ENCODE assay signal across 23 cellular contexts in genomic region chr7:104955276-104955675, GRCh38. TPM values are rescaled to one million over a fixed set of nuclear protein-coding genes. Genes with fewer than 3 reads are reported as not detected.
DNase-seq lines count a peak whose midpoint lies in the region; ATAC-seq and TF ChIP-seq lines count a peak whose summit lies in the region.
"Had no signal": no experiment of that assay in that cellular context is flagged by ENCODE, and none has a peak within 500 bp of the region (broad histone marks: within the 10 kb centered on the region; RNA-seq: fewer than 3 reads in every experiment).

No MANE protein-coding gene starts in this region.

- no peak for ATAC-seq in GM19397 (IDR thresholded peaks at IDR 0.05; ENCODE audit: unreplicated experiment)

- H3K4ac ChIP-seq in mesenchymal stem cell (ENCODE audit: low read depth in 1 of 2, low read length in 2 of 2): no peak overlapping the region

- H4K91ac ChIP-seq in mesenchymal stem cell (ENCODE audit: low read length): no peak overlapping the region

- H3K4me3 Mint-ChIP-seq in HFFc6: no peak overlapping the region
- H3K4me3 Mint-ChIP-seq in activated T-helper 1 cell treated with anti-CD3 and anti-CD28 coated beads, Interleukin-12 subunit alpha, Interleukin-12 subunit beta, Interleukin-2, Interleukin-4 antibody, amounts not matched to agents 30 ng/mL and 10 ng/mL and 1 ng/mL, durations not matched to agents 14 hours and 24 hours and 36 hours: peak overlapping the region; percentile 29

- H3K27ac ChIP-seq in BLaER1 (no peak overlapping the region), mesenchymal stem cell (ENCODE audit: low read length, poor library complexity, severe bottlenecking) (no peak overlapping the region)
- H3K27ac ChIP-seq: breast epithelium, parathyroid adenoma, WERI-Rb-1 had no signal

- no peak overlapping the region for H3K23ac ChIP-seq in mesenchymal stem cell (ENCODE audit: low read length in 2 of 2)

- no peaks in the 10 kb centered on the region for H3K9me3 Mint-ChIP-seq in HFFc6
- H3K9me3 Mint-ChIP-seq in activated T-helper 1 cell treated with anti-CD3 and anti-CD28 coated beads, Interleukin-12 subunit alpha, Interleukin-12 subunit beta, Interleukin-2, Interleukin-4 antibody, amounts not matched to agents 30 ng/mL and 10 ng/mL and 1 ng/mL, durations not matched to agents 14 hours and 24 hours and 36 hours: peaks cover 3% of the 10 kb centered on the region

- peaks cover 70% of the 10 kb centered on the region for H3K4me1 ChIP-seq in BLaER1
- H3K4me1 ChIP-seq in mesenchymal stem cell (ENCODE audit: control insufficient read depth, insufficient read depth, low read depth, low read length): peaks cover 3% of the 10 kb centered on the region
- H3K4me1 ChIP-seq: breast epithelium, parathyroid adenoma had no signal

- H3K36me3 Mint-ChIP-seq in HFFc6 (ENCODE audit: low read depth): peaks cover 12% of the 10 kb centered on the region; the same call in 1 of the 2 replicates
- H3K36me3 Mint-ChIP-seq in activated T-helper 1 cell treated with anti-CD3 and anti-CD28 coated beads, Interleukin-12 subunit alpha, Interleukin-12 subunit beta, Interleukin-2, Interleukin-4 antibody, amounts not matched to agents 30 ng/mL and 10 ng/mL and 1 ng/mL, durations not matched to agents 14 hours and 24 hours and 36 hours (ENCODE audit: low read depth): peaks cover 38% of the 10 kb centered on the region

- no peak overlapping the region for H2BK5ac ChIP-seq in mesenchymal stem cell (ENCODE audit: low read depth, low read length, poor library complexity, severe bottlenecking)

- peaks cover 35% of the 10 kb centered on the region for H3K36me3 ChIP-seq in BLaER1
- H3K36me3 ChIP-seq in mesenchymal stem cell (ENCODE audit: control insufficient read depth in 1 of 2, insufficient read depth in 2 of 2, low read depth in 1 of 2, low read length in 2 of 2): no peaks in the 10 kb centered on the region
- H3K36me3 ChIP-seq: breast epithelium, transverse colon, WERI-Rb-1 had no signal

- DNase-seq in HFFc6 (no peak), mesenchymal stem cell (peak; percentile 48), KG1 (lab: John Stamatoyannopoulos, UW) (no peak), AML-193 (lab: John Stamatoyannopoulos, UW) (no peak)
- DNase-seq in activated T-helper 1 cell treated with anti-CD3 and anti-CD28 coated beads, Interleukin-12 subunit alpha, Interleukin-12 subunit beta, Interleukin-2, Interleukin-4 antibody, amounts not matched to agents 30 ng/mL and 10 ng/mL and 1 ng/mL, durations not matched to agents 14 hours and 24 hours and 36 hours (ENCODE audit: low spot score): no peak
- DNase-seq in stimulated activated CD4-positive, alpha-beta T cell treated with anti-CD3 and anti-CD28 coated beads, Interleukin-12 subunit alpha, Interleukin-12 subunit beta, amount 100 ng/mL, for 4 hours: no peak
- DNase-seq: activated gamma-delta T cell; cortex of kidney; DMS79; head of caudate nucleus; NCI-H1092; NCI-H2029; NCI-H226; NCI-H774; OCI-M1; SHP77 treated with DMSO at 0.1 percent for 48 hours; stimulated activated naive CD4-positive, alpha-beta T cell; transverse colon; WERI-Rb-1 had no signal

- H4K8ac ChIP-seq in mesenchymal stem cell (ENCODE audit: low read length): no peak overlapping the region

- H3K4me2 ChIP-seq in BLaER1 (peak overlapping the region; percentile 77; the same call in 1 of the 2 replicates), mesenchymal stem cell (ENCODE audit: low read length, poor library complexity, severe bottlenecking) (no peak overlapping the region)

- peaks cover 2% of the 10 kb centered on the region for H3K27me3 Mint-ChIP-seq in HFFc6 (ENCODE audit: insufficient read depth)
- H3K27me3 Mint-ChIP-seq in activated T-helper 1 cell treated with anti-CD3 and anti-CD28 coated beads, Interleukin-12 subunit alpha, Interleukin-12 subunit beta, Interleukin-2, Interleukin-4 antibody, amounts not matched to agents 30 ng/mL and 10 ng/mL and 1 ng/mL, durations not matched to agents 14 hours and 24 hours and 36 hours (ENCODE audit: insufficient read depth): no peaks in the 10 kb centered on the region

- peaks cover 47% of the 10 kb centered on the region; the same call in 1 of the 2 replicates for H4K20me1 ChIP-seq in BLaER1

- intact Hi-C loops in activated T-helper 1 cell treated with anti-CD3 and anti-CD28 coated beads, Interleukin-12 subunit alpha, Interleukin-12 subunit beta, Interleukin-2, Interleukin-4 antibody, amounts not matched to agents 30 ng/mL and 10 ng/mL and 1 ng/mL, durations not matched to agents 14 hours and 24 hours and 36 hours (cut with micrococcal nuclease): loop anchor here (5.0 kb wide), 2 partner anchors 852 to 1472 kb away; no protein-coding TSS in a partner anchor

- peak overlapping the region; percentile 60; the same call in 1 of the 2 replicates for H3K27ac Mint-ChIP-seq in HFFc6
- H3K27ac Mint-ChIP-seq in activated T-helper 1 cell treated with anti-CD3 and anti-CD28 coated beads, Interleukin-12 subunit alpha, Interleukin-12 subunit beta, Interleukin-2, Interleukin-4 antibody, amounts not matched to agents 30 ng/mL and 10 ng/mL and 1 ng/mL, durations not matched to agents 14 hours and 24 hours and 36 hours: peak overlapping the region; percentile 100

- no peak overlapping the region for H3K9ac ChIP-seq in BLaER1
- H3K9ac ChIP-seq in mesenchymal stem cell (ENCODE audit: low read length): no peak overlapping the region
- H3K9ac ChIP-seq: parathyroid adenoma had no signal

- no peak overlapping the region for H3K4me3 ChIP-seq in BLaER1
- no peak overlapping the region for H3K4me3 ChIP-seq in mesenchymal stem cell (ENCODE audit: insufficient read depth in 1 of 2, low read depth in 1 of 2, low read length in 2 of 2)
- H3K4me3 ChIP-seq: breast epithelium, transverse colon had no signal

- H3K27me3 ChIP-seq in BLaER1 (no peaks in the 10 kb centered on the region), mesenchymal stem cell (ENCODE audit: control insufficient read depth in 1 of 2, insufficient read depth in 1 of 2, low read length in 2 of 2) (no peaks in the 10 kb centered on the region)
- H3K27me3 ChIP-seq: breast epithelium, transverse colon had no signal

- H3K4me1 Mint-ChIP-seq in HFFc6 (ENCODE audit: low read depth): peaks cover 51% of the 10 kb centered on the region
- peaks cover 70% of the 10 kb centered on the region for H3K4me1 Mint-ChIP-seq in activated T-helper 1 cell treated with anti-CD3 and anti-CD28 coated beads, Interleukin-12 subunit alpha, Interleukin-12 subunit beta, Interleukin-2, Interleukin-4 antibody, amounts not matched to agents 30 ng/mL and 10 ng/mL and 1 ng/mL, durations not matched to agents 14 hours and 24 hours and 36 hours (ENCODE audit: low read depth)

- no peak overlapping the region for H2AFZ ChIP-seq in mesenchymal stem cell (ENCODE audit: low read depth, low read length)
- H2AFZ ChIP-seq: parathyroid adenoma had no signal

- no peak for TF ChIP-seq CTCF in HFFc6 (IDR thresholded peaks at IDR 0.05)

- no peak overlapping the region for H3K14ac ChIP-seq in mesenchymal stem cell (ENCODE audit: low read length in 2 of 2)

- H2BK15ac ChIP-seq in mesenchymal stem cell (ENCODE audit: low read depth, poor library complexity, severe bottlenecking): no peak overlapping the region

- 95% methylated on average over 2 of the region's 2 CpGs for WGBS in mesenchymal stem cell

- H3K79me1 ChIP-seq in mesenchymal stem cell (replicated peaks; ENCODE audit: low read length, poor library complexity, severe bottlenecking): no peaks in the 10 kb centered on the region

- no peak overlapping the region for H3K18ac ChIP-seq in mesenchymal stem cell (ENCODE audit: low read depth in 1 of 2, low read length in 2 of 2)

- no peak overlapping the region for H2AK5ac ChIP-seq in mesenchymal stem cell (ENCODE audit: low read length, severe bottlenecking)

- no peak overlapping the region for H2BK12ac ChIP-seq in mesenchymal stem cell (ENCODE audit: low read length in 2 of 2)

- H3K9me3 ChIP-seq in BLaER1 (peaks cover 15% of the 10 kb centered on the region), mesenchymal stem cell (ENCODE audit: control insufficient read depth, low read length) (no peaks in the 10 kb centered on the region)
- H3K9me3 ChIP-seq: breast epithelium, transverse colon had no signal

- no peak overlapping the region for H2BK120ac ChIP-seq in mesenchymal stem cell (ENCODE audit: low read depth, low read length)

RNA-seq across cellular contexts. Expression of gene KMT2E, which starts 58.7 kb away (rescaled TPM):
- total RNA-seq in HFFc6 (2021; fragmentation: NEBNext Ultra II Directional; extraction: Animal tissue kit (Norgen Biotek cat#: 25700)): 10 to 100 TPM; 39.7 to 53.4 (median 50.1) TPM
- total RNA-seq in activated T-helper 1 cell treated with anti-CD3 and anti-CD28 coated beads, Interleukin-12 subunit alpha, Interleukin-12 subunit beta, Interleukin-2, Interleukin-4 antibody, amounts not matched to agents 30 ng/mL and 10 ng/mL and 1 ng/mL, durations not matched to agents 14 hours and 24 hours and 36 hours: 114 and 130 TPM in 2 replicates
- 37.5 TPM for polyA plus RNA-seq in mesenchymal stem cell (2013, experiment 1 of 2)
- 35.8 TPM for polyA plus RNA-seq in mesenchymal stem cell (2013, experiment 2 of 2)
